Comparison of ENCODE assay signal across 13 cellular contexts in genomic region chr4:26763063-26763462, GRCh38.
"Had no signal": no experiment of that assay in that cellular context is flagged by ENCODE, and none has a peak within 500 bp of the region (broad histone marks: within the 10 kb centered on the region; RNA-seq: fewer than 3 reads in every experiment).

No MANE protein-coding gene starts in this region.

- ATAC-seq: naive thymus-derived CD8-positive, alpha-beta T cell; stimulated activated memory B cell treated with anti-CD40 and anti-IgM and Interleukin-4, amounts not matched to agents 10 μg/mL and 1 μg/mL and 100 μg/mL, for 72 hours had no signal

- H3K27ac ChIP-seq: dorsolateral prefrontal cortex, left ventricle myocardium inferior, tibial artery, uterus had no signal

- DNase-seq: activated CD4-positive, alpha-beta memory T cell treated with anti-CD3 and anti-CD28 coated beads, Interleukin-2, amount 10 ng/mL, durations not matched to agents 7 days and 5 days; activated CD4-positive, alpha-beta T cell treated with anti-CD3 and anti-CD28 coated beads for 4 hours; activated naive CD4-positive, alpha-beta T cell treated with anti-CD3 and anti-CD28 coated beads, Interleukin-2, amount 10 ng/mL, durations not matched to agents 7 days and 5 days; activated T-cell treated with anti-CD3 and anti-CD28 coated beads, Interleukin-2, amount 50 U/mL, for 24 hours; dorsolateral prefrontal cortex; islet precursor cell; left ventricle myocardium inferior; naive thymus-derived CD8-positive, alpha-beta T cell; retina; stimulated activated CD4-positive, alpha-beta T cell treated with anti-CD3 and anti-CD28 coated beads, Interleukin-2, amount 100 ng/mL, for 48 hours; tibial artery; uterus had no signal

- H3K9me3 ChIP-seq: left ventricle myocardium inferior, tibial artery, uterus had no signal

- H3K36me3 ChIP-seq: left ventricle myocardium inferior, uterus had no signal

- H3K4me3 ChIP-seq: dorsolateral prefrontal cortex, left ventricle myocardium inferior, tibial artery, uterus had no signal

- H3K27me3 ChIP-seq: dorsolateral prefrontal cortex, tibial artery, uterus had no signal

- H3K4me1 ChIP-seq: left ventricle myocardium inferior, tibial artery, uterus had no signal
